ENCODE assay signal across 1 cellular context in genomic region chrX:40579880-40580536, GRCh38.
TF ChIP-seq lines count a peak whose summit lies in the region.

No MANE protein-coding gene starts in this region.

TF ChIP-seq in HCT116, 20 proteins besides CTCF, POLR2A, EP300 and RAD21 (continued from another document):
- TF ChIP-seq REST (IDR thresholded peaks at IDR 0.05; ENCODE audit: low read depth) = no peak
- TF ChIP-seq POLR2AphosphoS5 (IDR thresholded peaks at IDR 0.05; ENCODE audit: low read depth, low read length) = no peak
- no peak for TF ChIP-seq TCF7L2 (IDR thresholded peaks at IDR 0.05; ENCODE audit: borderline replicate concordance, extremely low read depth, insufficient read depth, insufficient read length)
TF ChIP-seq in HCT116: peak in this region for 0.
